In genomic region chr13:60091573-60091972, GRCh38 we compare ENCODE assay signal across 19 cellular contexts.
DNase-seq lines count a peak whose midpoint lies in the region; ATAC-seq and TF ChIP-seq lines count a peak whose summit lies in the region.
"Had no signal": no experiment of that assay in that cellular context is flagged by ENCODE, and none has a peak within 500 bp of the region (broad histone marks: within the 10 kb centered on the region; RNA-seq: fewer than 3 reads in every experiment).

No MANE protein-coding gene starts in this region.

- H3K4me3 Mint-ChIP-seq in HFFc6, result no peak overlapping the region
- H3K4me3 Mint-ChIP-seq: B cell; CD4-positive, CD25-positive, alpha-beta regulatory T cell had no signal

- H3K9me3 Mint-ChIP-seq in HFFc6, result no peaks in the 10 kb centered on the region
- H3K9me3 Mint-ChIP-seq: CD4-positive, CD25-positive, alpha-beta regulatory T cell had no signal

- H3K4me1 Mint-ChIP-seq in HFFc6 (ENCODE audit: low read depth), result peaks cover 20% of the 10 kb centered on the region
- H3K4me1 Mint-ChIP-seq: B cell had no signal

- no peak for DNase-seq in HFFc6
- no peak for DNase-seq in cardiac fibroblast (ENCODE audit: low read depth in 2 of 2)
- DNase-seq in fibroblast of villous mesenchyme (ENCODE audit: low read depth), result no peak
- DNase-seq in stimulated activated CD4-positive, alpha-beta T cell treated with anti-CD3 and anti-CD28 coated beads, Interleukin-1b, Interleukin-23, amount 100 ng/mL, for 48 hours, result no peak
- DNase-seq in stimulated activated CD4-positive, alpha-beta T cell treated with anti-CD3 and anti-CD28 coated beads, Interleukin-4, amount 100 ng/mL, for 4 hours, result no peak
- DNase-seq in omental fat pad (ENCODE audit: low spot score), result no peak
- DNase-seq: CD4-positive, CD25-positive, alpha-beta regulatory T cell; COR-L47; DMS 273 treated with DMSO at 0.1 percent for 48 hours; DND-41; NCI-H1417; NCI-H187; NCI-H2107; NCI-H226; NCI-H524 treated with DMSO at 0.1 percent for 48 hours; PC-3; SJCRH30 had no signal

- TF ChIP-seq CTCF in HFFc6 (IDR thresholded peaks at IDR 0.05) (peak; percentile 60), cardiac fibroblast (IDR thresholded peaks at IDR 0.05; ENCODE audit: low read depth, low read length) (peak; percentile 16), fibroblast of villous mesenchyme (IDR thresholded peaks at IDR 0.05; ENCODE audit: insufficient read depth, low read depth, low read length) (peak; percentile 16), omental fat pad (IDR thresholded peaks at IDR 0.05) (no peak)

- H3K4me3 ChIP-seq in cardiac fibroblast (replicated peaks in 1 of 2; ENCODE audit: low read depth in 2 of 2, low read length in 2 of 2) (no peak overlapping the region), fibroblast of villous mesenchyme (ENCODE audit: low read depth, low read length) (no peak overlapping the region)
- H3K4me3 ChIP-seq: SJCRH30 had no signal

- H3K27me3 Mint-ChIP-seq in HFFc6 (ENCODE audit: insufficient read depth), result no peaks in the 10 kb centered on the region
- H3K27me3 Mint-ChIP-seq: B cell; CD4-positive, CD25-positive, alpha-beta regulatory T cell had no signal

- no peak for ATAC-seq in HG02588 (IDR thresholded peaks at IDR 0.05; ENCODE audit: unreplicated experiment)
- no peak for ATAC-seq in omental fat pad (ENCODE audit: low FRiP score)
- ATAC-seq: PC-3 had no signal

- H3K36me3 Mint-ChIP-seq in HFFc6 (ENCODE audit: low read depth), result peaks cover 11% of the 10 kb centered on the region; the same call in 1 of the 2 replicates
- H3K36me3 Mint-ChIP-seq: CD4-positive, CD25-positive, alpha-beta regulatory T cell had no signal

- H3K27ac Mint-ChIP-seq in HFFc6, result peak overlapping the region; percentile 36; the same call in 1 of the 2 replicates
- H3K27ac Mint-ChIP-seq: B cell had no signal

Comparison
In these comparisons a context has a peak if more than half of its experiments do, and no peak if none do; other contexts are left out.
1. CTCF ChIP-seq: peak in HFFc6 (single experiment), cardiac fibroblast (single experiment) and fibroblast of villous mesenchyme (single experiment); none in omental fat pad (0 of 3).